Comparison of ENCODE assay signal across 8 cellular contexts in genomic region chr9:27529316-27530278, GRCh38. TPM values are rescaled to one million over a fixed set of nuclear protein-coding genes. Genes with fewer than 3 reads are reported as not detected.
DNase-seq lines count a peak whose midpoint lies in the region; ATAC-seq and TF ChIP-seq lines count a peak whose summit lies in the region.

MOB3B (minus strand) TSS chr9:27529814; CDS start chr9:27455550, 74,264 bp downstream.

- H3K36me3 ChIP-seq in ovary = no peaks in the 10 kb centered on the region
- no peaks in the 10 kb centered on the region for H3K36me3 ChIP-seq in thoracic aorta

- H3K4me3 ChIP-seq in ovary (peak within 1 kb of the TSS; percentile 68), thoracic aorta (peak within 1 kb of the TSS; percentile 85)

- H3K4me1 ChIP-seq in ovary (ENCODE audit: insufficient read depth) (peaks cover 13% of the 10 kb centered on the region), thoracic aorta (ENCODE audit: control insufficient read depth in 1 of 2, low read depth in 2 of 2) (peaks cover 19 to 43% of the 10 kb centered on the region in 2 donors)

- no peaks in the 10 kb centered on the region for H3K9me3 Mint-ChIP-seq in activated naive CD8-positive, alpha-beta T cell treated with anti-CD3 and anti-CD28 coated beads for 36 hours

- peaks cover 20% of the 10 kb centered on the region for H3K27me3 Mint-ChIP-seq in activated naive CD8-positive, alpha-beta T cell treated with anti-CD3 and anti-CD28 coated beads for 36 hours

- 2 to 3% (median 3%) methylated on average over 72 to 74 of the region's 74 CpGs for WGBS in ovary, 3 donors

- H3K27me3 ChIP-seq in ovary (no peaks in the 10 kb centered on the region), thoracic aorta (replicated peaks; ENCODE audit: insufficient read depth) (no peaks in the 10 kb centered on the region)

- H3K4me3 Mint-ChIP-seq in activated naive CD8-positive, alpha-beta T cell treated with anti-CD3 and anti-CD28 coated beads for 36 hours = peak within 1 kb of the TSS; percentile 89

- H3K4me1 Mint-ChIP-seq in activated naive CD8-positive, alpha-beta T cell treated with anti-CD3 and anti-CD28 coated beads for 36 hours = peaks cover 8% of the 10 kb centered on the region

- intact Hi-C loops in Right ventricle myocardium inferior (cut with DNase I) = loop anchor here (1.0 to 5.0 kb wide), 4 partner anchors 97 to 196 kb away; no protein-coding TSS in a partner anchor
- intact Hi-C loops in ovary (cut with DNase I) = loop anchor here (2.0 to 10.0 kb wide), 5 partner anchors 55 to 192 kb away; no protein-coding TSS in a partner anchor

- H3K27ac ChIP-seq in ovary = peak within 1 kb of the TSS; percentile 91 to 92
- H3K27ac ChIP-seq in thoracic aorta = peak within 1 kb of the TSS; percentile 90 to 91

- TF ChIP-seq EP300 in ovary (IDR thresholded peaks at IDR 0.05) = no peak

- peak; percentile 59 for TF ChIP-seq POLR2A in ovary (IDR thresholded peaks at IDR 0.05)

- no peaks in the 10 kb centered on the region for H3K9me3 ChIP-seq in ovary
- no peaks in the 10 kb centered on the region for H3K9me3 ChIP-seq in thoracic aorta

- in situ Hi-C loops in KBM-7 (cut with MboI; ENCODE audit: low pct_unique_long_range_greater_than_20kb, low sequenced_read_pairs) = loop anchor here (10.0 kb wide), 1 partner anchor 195 kb away; no protein-coding TSS in a partner anchor

- peak; percentile 26 for DNase-seq in DMS79 (lab: John Stamatoyannopoulos, UW)
- peak; percentile 83 for DNase-seq in KBM-7
- DNase-seq in activated naive CD8-positive, alpha-beta T cell treated with anti-CD3 and anti-CD28 coated beads for 36 hours = peak; percentile 84
- peak; percentile 94 for DNase-seq in Right ventricle myocardium inferior (ENCODE audit: missing footprints)
- DNase-seq in ovary = peak; percentile 85 to 93 (median 91)
- peak; percentile 33 for DNase-seq in thoracic aorta (ENCODE audit: low spot score)

- peak within 1 kb of the TSS; percentile 71 for H3K27ac Mint-ChIP-seq in activated naive CD8-positive, alpha-beta T cell treated with anti-CD3 and anti-CD28 coated beads for 36 hours

- H3K36me3 Mint-ChIP-seq in activated naive CD8-positive, alpha-beta T cell treated with anti-CD3 and anti-CD28 coated beads for 36 hours = peaks cover 2% of the 10 kb centered on the region

- ATAC-seq in GM21717 (IDR thresholded peaks at IDR 0.05; ENCODE audit: unreplicated experiment) (peak; percentile 73), SK-N-SH treated with all-trans-retinoic acid at 6 μM for 48 hours (peak; percentile 98), Right ventricle myocardium inferior (peak; percentile 94), thoracic aorta (ENCODE audit: insufficient number of reproducible peaks, low FRiP score, low read depth) (peak; percentile 61)

- TF ChIP-seq CTCF in ovary (IDR thresholded peaks at IDR 0.05) = peak; percentile 95 to 99 (median 98)
- TF ChIP-seq CTCF in thoracic aorta (IDR thresholded peaks at IDR 0.05) = peak; percentile 96

TF ChIP-seq in SK-N-SH treated with all-trans-retinoic acid at 6 μM for 48 hours, 23 proteins besides CTCF, POLR2A, EP300 and RAD21:
- 0 out of 2 replicates have a peak, but pooled peaks have one; percentile 26 for TF ChIP-seq TSHZ2 (CRISPR knock-in tag; IDR thresholded peaks at IDR 0.05)
- no peak for TF ChIP-seq POU6F1 (CRISPR knock-in tag; IDR thresholded peaks at IDR 0.05; ENCODE audit: borderline replicate concordance, low read depth)
- no peak for TF ChIP-seq CSDC2 (CRISPR knock-in tag; IDR thresholded peaks at IDR 0.05)
- no peak for TF ChIP-seq OSR1 (CRISPR knock-in tag; IDR thresholded peaks at IDR 0.05)
- TF ChIP-seq TCF4 (CRISPR knock-in tag; IDR thresholded peaks at IDR 0.05; ENCODE audit: borderline replicate concordance) = no peak
- TF ChIP-seq ARNTL (CRISPR knock-in tag; IDR thresholded peaks at IDR 0.05; ENCODE audit: borderline replicate concordance, low read depth) = no peak
TF ChIP-seq in SK-N-SH treated with all-trans-retinoic acid at 6 μM for 48 hours: peak in this region for 1.

RNA-seq across cellular contexts. Expression of gene MOB3B, which starts in this region (rescaled TPM):
- total RNA-seq in activated naive CD8-positive, alpha-beta T cell treated with anti-CD3 and anti-CD28 coated beads for 36 hours = 1 to 10 TPM; 1.3 TPM
- total RNA-seq in Right ventricle myocardium inferior (1.5 TPM), ovary (10 to 100 TPM; 19.3 to 68.2 (median 28.1) TPM), thoracic aorta (10 to 100 TPM in 1 of 2 donors, 1 to 10 TPM in 1; 6.6 to 11.1 TPM)
- 10 to 100 TPM; 16.3 to 31.6 TPM for polyA plus RNA-seq in ovary

Comparison
In these comparisons a context has a peak if more than half of its experiments do, and no peak if none do; other contexts are left out.
1. Peak in every context shown above with its lines: DNase-seq, ATAC-seq, H3K4me3 ChIP-seq and H3K27ac ChIP-seq.
2. DNase-seq: peak in every context shown above with its lines; median percentile 94 in Right ventricle myocardium inferior; 91 in ovary; 84 in activated naive CD8-positive, alpha-beta T cell treated with anti-CD3 and anti-CD28 coated beads for 36 hours; 83 in KBM-7; 33 in thoracic aorta; 26 in DMS79.